ENCODE assay signal across 13 cellular contexts in the genomic region with DNA sequence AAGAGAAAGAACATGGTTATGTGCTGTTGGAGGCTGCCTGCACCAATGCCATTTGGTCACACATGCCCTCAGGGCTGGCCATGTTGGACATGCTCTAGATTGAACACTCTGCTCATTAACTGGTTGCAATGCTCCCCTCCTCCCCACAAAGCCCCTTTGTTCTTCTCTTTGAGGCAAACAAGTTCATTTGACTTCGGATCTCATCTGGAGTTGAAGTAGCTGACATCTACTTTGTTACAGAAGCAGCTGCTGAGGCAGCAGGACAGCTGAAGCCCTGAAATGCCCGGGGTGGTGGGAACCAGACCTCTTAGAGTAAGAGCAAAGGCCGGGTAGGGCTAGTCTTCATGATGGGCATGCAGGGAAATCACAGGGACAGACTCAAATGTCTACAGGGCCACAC.
"Had no signal": no experiment of that assay in that cellular context is flagged by ENCODE, and none has a peak within 500 bp of the region (broad histone marks: within the 10 kb centered on the region; RNA-seq: fewer than 3 reads in every experiment).

No MANE protein-coding gene starts in this region.

- H3K9me3 ChIP-seq: colonic mucosa, esophagus muscularis mucosa, psoas muscle, sigmoid colon, thyroid gland had no signal

- H3K36me3 ChIP-seq: colonic mucosa, esophagus muscularis mucosa, sigmoid colon, thyroid gland had no signal

- DNase-seq: activated gamma-delta T cell; activated T-cell treated with anti-CD3 and anti-CD28 coated beads, Interleukin-2, amount 50 U/mL, for 4 hours; amniotic stem cell; left ventricle myocardium superior; psoas muscle; sigmoid colon had no signal

- H3K4me1 ChIP-seq: colonic mucosa had no signal

- H3K27ac Mint-ChIP-seq: activated CD8-positive, alpha-beta T cell treated with anti-CD3 and anti-CD28 coated beads for 36 hours; activated naive CD8-positive, alpha-beta T cell; T-helper 1 cell treated with Interleukin-12 subunit alpha and Interleukin-12 subunit beta and Interleukin-4 antibody, amounts not matched to agents 30 μg/mL and 1 μg/mL, for 36 hours had no signal

- H3K27ac ChIP-seq: colonic mucosa, esophagus muscularis mucosa, psoas muscle, sigmoid colon, thyroid gland had no signal

- H3K4me3 Mint-ChIP-seq: activated CD8-positive, alpha-beta T cell treated with anti-CD3 and anti-CD28 coated beads for 36 hours; activated naive CD8-positive, alpha-beta T cell; activated T-cell treated with anti-CD3 and anti-CD28 coated beads, Interleukin-2, amount 50 U/mL, for 4 hours; nephron; T-helper 1 cell treated with Interleukin-12 subunit alpha and Interleukin-12 subunit beta and Interleukin-4 antibody, amounts not matched to agents 30 μg/mL and 1 μg/mL, for 36 hours had no signal

- H3K9me3 Mint-ChIP-seq: activated CD8-positive, alpha-beta T cell treated with anti-CD3 and anti-CD28 coated beads for 36 hours; activated T-cell treated with anti-CD3 and anti-CD28 coated beads, Interleukin-2, amount 50 U/mL, for 4 hours; nephron; T-helper 1 cell treated with Interleukin-12 subunit alpha and Interleukin-12 subunit beta and Interleukin-4 antibody, amounts not matched to agents 30 μg/mL and 1 μg/mL, for 36 hours had no signal

- H3K4me3 ChIP-seq: colonic mucosa, esophagus muscularis mucosa, psoas muscle, sigmoid colon, thyroid gland had no signal

- H3K36me3 Mint-ChIP-seq: activated naive CD8-positive, alpha-beta T cell had no signal

- H3K27me3 ChIP-seq: colonic mucosa, esophagus muscularis mucosa, sigmoid colon, thyroid gland had no signal
